In the genomic region with DNA sequence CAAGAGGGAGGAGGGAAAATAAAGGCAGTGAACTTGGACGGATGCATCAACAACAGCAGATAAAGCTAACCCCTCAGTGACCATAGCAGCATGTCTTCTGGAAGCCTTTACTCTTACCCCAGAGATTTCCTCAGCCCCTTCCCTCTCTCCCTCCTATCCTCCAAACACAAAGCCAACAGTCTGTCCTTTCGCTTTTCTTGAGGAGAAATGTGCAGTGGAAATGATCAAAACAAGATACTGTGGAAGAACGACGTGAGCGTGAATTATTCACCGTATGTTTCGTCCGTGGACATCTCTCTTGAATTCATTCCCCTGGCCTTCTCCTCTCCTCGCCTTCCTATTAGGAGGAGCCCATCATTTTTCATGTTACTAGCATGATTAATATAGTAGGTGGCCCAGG, we compare ENCODE assay signal across 14 cellular contexts. TPM values are rescaled to one million over a fixed set of nuclear protein-coding genes. Genes with fewer than 3 reads are reported as not detected.
A peak's percentile ranks its signal among the peaks of the same experiment; 100 is the strongest.
DNase-seq lines count a peak whose midpoint lies in the region; ATAC-seq and TF ChIP-seq lines count a peak whose summit lies in the region.
"Had no signal": no experiment of that assay in that cellular context is flagged by ENCODE, and none has a peak within 500 bp of the region (broad histone marks: within the 10 kb centered on the region; RNA-seq: fewer than 3 reads in every experiment).

No MANE protein-coding gene starts in this region.

- no peaks in the 10 kb centered on the region for H3K79me2 ChIP-seq in GM23338 (replicated peaks; ENCODE audit: insufficient read depth)
- no peaks in the 10 kb centered on the region for H3K79me2 ChIP-seq in parathyroid adenoma

- no peak overlapping the region for H3K9ac ChIP-seq in parathyroid adenoma

- no peaks in the 10 kb centered on the region for H3K36me3 ChIP-seq in GM23338 (ENCODE audit: insufficient read depth)
- H3K36me3 ChIP-seq in parathyroid adenoma (ENCODE audit: control insufficient read depth, insufficient read depth, low read length): no peaks in the 10 kb centered on the region
- H3K36me3 ChIP-seq: ascending aorta had no signal

- H3F3A ChIP-seq in GM23338 (replicated peaks; ENCODE audit: low read depth): peaks cover 12% of the 10 kb centered on the region

- H3K27me3 ChIP-seq in GM23338 (ENCODE audit: insufficient read depth) (peaks cover 100% of the 10 kb centered on the region), parathyroid adenoma (ENCODE audit: control insufficient read depth, insufficient read depth, low read length) (peaks cover 13% of the 10 kb centered on the region)
- H3K27me3 ChIP-seq: SJCRH30 had no signal

- TF ChIP-seq CTCF in GM23338 (conservative IDR thresholded peaks at IDR 0.05; ENCODE audit: low read depth in 2 of 2) (no peak), parathyroid adenoma (IDR thresholded peaks at IDR 0.05) (no peak)

- H3K27ac Mint-ChIP-seq in GM23338: no peak overlapping the region
- H3K27ac Mint-ChIP-seq: activated CD4-positive, alpha-beta T cell treated with anti-CD3 and anti-CD28 coated beads for 36 hours had no signal

- H3K4me3 Mint-ChIP-seq in GM23338: peak overlapping the region; percentile 56

- H3K36me3 Mint-ChIP-seq in GM23338 (ENCODE audit: low read depth): no peaks in the 10 kb centered on the region; the same call in 2 of the 3 replicates

- H4K20me1 ChIP-seq in GM23338 (replicated peaks; ENCODE audit: insufficient read depth): peaks cover 21% of the 10 kb centered on the region

- H3K4me2 ChIP-seq in GM23338 (peak overlapping the region; percentile 91; the same call in 1 of the 2 replicates), parathyroid adenoma (ENCODE audit: low read length) (no peak overlapping the region)

- H2AFZ ChIP-seq in GM23338 (no peak overlapping the region), parathyroid adenoma (no peak overlapping the region)

- no peaks in the 10 kb centered on the region for H3K9me2 ChIP-seq in GM23338 (ENCODE audit: insufficient read depth)

- no peak for ATAC-seq in GM23338
- ATAC-seq: activated CD4-positive, alpha-beta T cell treated with anti-CD3 and anti-CD28 coated beads for 36 hours had no signal

- H3K4me1 Mint-ChIP-seq in GM23338: peaks cover 65% of the 10 kb centered on the region

- DNase-seq in NCI-H82 (lab: John Stamatoyannopoulos, UW): peak; percentile 35
- no peak for DNase-seq in NCI-H82 treated with DMSO at 0.1 percent for 48 hours (lab: John Stamatoyannopoulos, UW; ENCODE audit: unreplicated experiment)
- DNase-seq in GM23338 (ENCODE audit: low spot score): no peak
- peak; percentile 12 for DNase-seq in dermis blood vessel endothelial cell
- DNase-seq in H4 (ENCODE audit: low spot score): no peak
- no peak for DNase-seq in HPDE6-E6E7 (ENCODE audit: extremely low spot score)
- DNase-seq in NCI-H345 (lab: John Stamatoyannopoulos, UW): no peak
- DNase-seq: activated CD4-positive, alpha-beta T cell treated with anti-CD3 and anti-CD28 coated beads for 36 hours; DND-41; NCI-H1092 treated with DMSO at 0.1 percent for 48 hours; NCI-H69; SJCRH30 had no signal

- peaks cover 2% of the 10 kb centered on the region; the same call in 1 of the 3 replicates for H3K9me3 Mint-ChIP-seq in GM23338

- H3K9me3 ChIP-seq in parathyroid adenoma (ENCODE audit: control insufficient read depth, low read length): no peaks in the 10 kb centered on the region
- H3K9me3 ChIP-seq: ascending aorta, SJCRH30 had no signal

- H3K4me3 ChIP-seq in GM23338 (peak overlapping the region; percentile 58), parathyroid adenoma (ENCODE audit: low read depth, low read length) (no peak overlapping the region)

- peaks cover 100% of the 10 kb centered on the region for H3K27me3 Mint-ChIP-seq in GM23338 (ENCODE audit: insufficient read depth, low read depth, poor library complexity)

- H3K4me1 ChIP-seq in GM23338 (ENCODE audit: insufficient read depth) (peaks cover 66% of the 10 kb centered on the region), parathyroid adenoma (peaks cover 7% of the 10 kb centered on the region)
- H3K4me1 ChIP-seq: SJCRH30 had no signal

- H3K27ac ChIP-seq in GM23338 (ENCODE audit: low read depth) (no peak overlapping the region), parathyroid adenoma (peak overlapping the region; percentile 94)
- H3K27ac ChIP-seq: ascending aorta had no signal

TF ChIP-seq in GM23338, 12 proteins besides CTCF, POLR2A, EP300 and RAD21:
- TF ChIP-seq, protein P1, sequence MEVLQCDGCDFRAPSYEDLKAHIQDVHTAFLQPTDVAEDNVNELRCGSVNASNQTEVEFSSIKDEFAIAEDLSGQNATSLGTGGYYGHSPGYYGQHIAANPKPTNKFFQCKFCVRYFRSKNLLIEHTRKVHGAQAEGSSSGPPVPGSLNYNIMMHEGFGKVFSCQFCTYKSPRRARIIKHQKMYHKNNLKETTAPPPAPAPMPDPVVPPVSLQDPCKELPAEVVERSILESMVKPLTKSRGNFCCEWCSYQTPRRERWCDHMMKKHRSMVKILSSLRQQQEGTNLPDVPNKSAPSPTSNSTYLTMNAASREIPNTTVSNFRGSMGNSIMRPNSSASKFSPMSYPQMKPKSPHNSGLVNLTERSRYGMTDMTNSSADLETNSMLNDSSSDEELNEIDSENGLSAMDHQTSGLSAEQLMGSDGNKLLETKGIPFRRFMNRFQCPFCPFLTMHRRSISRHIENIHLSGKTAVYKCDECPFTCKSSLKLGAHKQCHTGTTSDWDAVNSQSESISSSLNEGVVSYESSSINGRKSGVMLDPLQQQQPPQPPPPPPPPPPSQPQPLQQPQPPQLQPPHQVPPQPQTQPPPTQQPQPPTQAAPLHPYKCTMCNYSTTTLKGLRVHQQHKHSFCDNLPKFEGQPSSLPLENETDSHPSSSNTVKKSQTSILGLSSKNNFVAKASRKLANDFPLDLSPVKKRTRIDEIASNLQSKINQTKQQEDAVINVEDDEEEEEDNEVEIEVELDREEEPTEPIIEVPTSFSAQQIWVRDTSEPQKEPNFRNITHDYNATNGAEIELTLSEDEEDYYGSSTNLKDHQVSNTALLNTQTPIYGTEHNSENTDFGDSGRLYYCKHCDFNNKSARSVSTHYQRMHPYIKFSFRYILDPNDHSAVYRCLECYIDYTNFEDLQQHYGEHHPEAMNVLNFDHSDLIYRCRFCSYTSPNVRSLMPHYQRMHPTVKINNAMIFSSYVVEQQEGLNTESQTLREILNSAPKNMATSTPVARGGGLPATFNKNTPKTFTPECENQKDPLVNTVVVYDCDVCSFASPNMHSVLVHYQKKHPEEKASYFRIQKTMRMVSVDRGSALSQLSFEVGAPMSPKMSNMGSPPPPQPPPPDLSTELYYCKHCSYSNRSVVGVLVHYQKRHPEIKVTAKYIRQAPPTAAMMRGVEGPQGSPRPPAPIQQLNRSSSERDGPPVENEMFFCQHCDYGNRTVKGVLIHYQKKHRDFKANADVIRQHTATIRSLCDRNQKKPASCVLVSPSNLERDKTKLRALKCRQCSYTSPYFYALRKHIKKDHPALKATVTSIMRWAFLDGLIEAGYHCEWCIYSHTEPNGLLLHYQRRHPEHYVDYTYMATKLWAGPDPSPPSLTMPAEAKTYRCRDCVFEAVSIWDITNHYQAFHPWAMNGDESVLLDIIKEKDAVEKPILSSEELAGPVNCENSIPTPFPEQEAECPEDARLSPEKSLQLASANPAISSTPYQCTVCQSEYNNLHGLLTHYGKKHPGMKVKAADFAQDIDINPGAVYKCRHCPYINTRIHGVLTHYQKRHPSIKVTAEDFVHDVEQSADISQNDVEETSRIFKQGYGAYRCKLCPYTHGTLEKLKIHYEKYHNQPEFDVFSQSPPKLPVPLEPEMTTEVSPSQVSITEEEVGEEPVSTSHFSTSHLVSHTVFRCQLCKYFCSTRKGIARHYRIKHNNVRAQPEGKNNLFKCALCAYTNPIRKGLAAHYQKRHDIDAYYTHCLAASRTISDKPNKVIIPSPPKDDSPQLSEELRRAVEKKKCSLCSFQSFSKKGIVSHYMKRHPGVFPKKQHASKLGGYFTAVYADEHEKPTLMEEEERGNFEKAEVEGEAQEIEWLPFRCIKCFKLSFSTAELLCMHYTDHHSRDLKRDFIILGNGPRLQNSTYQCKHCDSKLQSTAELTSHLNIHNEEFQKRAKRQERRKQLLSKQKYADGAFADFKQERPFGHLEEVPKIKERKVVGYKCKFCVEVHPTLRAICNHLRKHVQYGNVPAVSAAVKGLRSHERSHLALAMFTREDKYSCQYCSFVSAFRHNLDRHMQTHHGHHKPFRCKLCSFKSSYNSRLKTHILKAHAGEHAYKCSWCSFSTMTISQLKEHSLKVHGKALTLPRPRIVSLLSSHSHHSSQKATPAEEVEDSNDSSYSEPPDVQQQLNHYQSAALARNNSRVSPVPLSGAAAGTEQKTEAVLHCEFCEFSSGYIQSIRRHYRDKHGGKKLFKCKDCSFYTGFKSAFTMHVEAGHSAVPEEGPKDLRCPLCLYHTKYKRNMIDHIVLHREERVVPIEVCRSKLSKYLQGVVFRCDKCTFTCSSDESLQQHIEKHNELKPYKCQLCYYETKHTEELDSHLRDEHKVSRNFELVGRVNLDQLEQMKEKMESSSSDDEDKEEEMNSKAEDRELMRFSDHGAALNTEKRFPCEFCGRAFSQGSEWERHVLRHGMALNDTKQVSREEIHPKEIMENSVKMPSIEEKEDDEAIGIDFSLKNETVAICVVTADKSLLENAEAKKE (CRISPR knock-in tag; IDR thresholded peaks at IDR 0.05): no peak
- TF ChIP-seq EZH2phosphoT487 (IDR thresholded peaks at IDR 0.05; ENCODE audit: unreplicated experiment): peak; percentile 73
- peak; percentile 5 for TF ChIP-seq EZH2 (IDR thresholded peaks at IDR 0.05; ENCODE audit: low read depth, unreplicated experiment)
- TF ChIP-seq STAT1 (IDR thresholded peaks at IDR 0.05; ENCODE audit: unreplicated experiment): no peak

RNA-seq across cellular contexts. Expression of a gene that starts 8.5 kb away (rescaled TPM):
- total RNA-seq in GM23338 (2014; rRNA removed; shearing (Covaris generic)): 0.23 TPM in 1 of 2 replicates, not detected in the other
- 0.42 and 0.71 TPM in 2 replicates for polyA plus RNA-seq in GM23338 (2016; fragmentation: Nextera tagmentation; extraction: Ambion mirVana)
- 43.4 and 56.3 TPM in 2 replicates for total RNA-seq in dermis blood vessel endothelial cell
- total RNA-seq in H4 (2014; rRNA removed; shearing (Covaris generic)): 34.1 and 37.3 TPM in 2 replicates

Comparison
In these comparisons a context has a peak if more than half of its experiments do, and no peak if none do; other contexts are left out.
1. DNase-seq: peak in NCI-H82 (single experiment) and dermis blood vessel endothelial cell (single experiment); none in NCI-H82 treated with DMSO at 0.1 percent for 48 hours (single experiment), GM23338 (single experiment), H4 (single experiment), HPDE6-E6E7 (single experiment) and NCI-H345 (single experiment).
2. RNA of a gene that starts 8.5 kb away (total RNA-seq): 43.4 to 56.3 TPM in dermis blood vessel endothelial cell and 34.1 to 37.3 TPM in H4; 0.23 TPM in GM23338; every median in the first group is over 10 times any median in the second.